ENCODE assay signal across 8 cellular contexts in the genomic region with DNA sequence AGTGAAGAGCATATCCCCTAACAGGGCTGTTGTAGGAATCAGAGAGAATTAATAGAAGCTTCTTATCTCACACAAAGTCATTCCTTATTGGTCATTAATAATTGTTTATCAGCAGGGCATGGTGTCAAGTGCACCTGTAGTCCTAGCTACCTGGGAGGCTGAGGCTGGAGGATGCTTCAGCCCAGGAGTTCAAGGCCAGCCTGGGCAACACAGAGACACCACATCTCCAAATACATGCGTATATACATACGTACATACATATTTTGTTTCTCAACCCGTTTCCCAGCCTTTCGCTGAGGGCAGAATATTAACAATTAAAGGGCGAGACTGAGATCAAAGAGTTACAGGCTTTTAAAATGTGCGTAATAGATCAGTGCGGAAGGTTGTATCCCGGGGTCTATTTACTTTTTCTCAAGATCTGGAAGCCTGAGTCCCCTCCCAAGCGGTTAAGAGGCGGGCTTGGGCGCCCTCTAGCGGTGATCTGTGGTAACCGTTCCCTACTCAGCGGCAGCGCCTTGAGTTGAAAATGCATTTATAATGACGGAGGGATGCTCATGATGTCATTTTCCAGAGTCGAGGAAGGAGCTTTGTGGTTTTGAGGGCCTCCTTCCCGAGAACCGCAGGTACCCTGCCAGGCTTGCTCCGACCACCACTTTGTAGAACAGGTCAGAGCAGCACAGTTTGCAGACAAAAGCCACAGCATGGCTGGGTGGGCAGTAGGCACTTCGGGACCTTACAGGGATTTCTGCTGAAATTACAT.
DNase-seq lines count a peak whose midpoint lies in the region; ATAC-seq and TF ChIP-seq lines count a peak whose summit lies in the region.

No MANE protein-coding gene starts in this region.

- H3K27ac ChIP-seq in lower lobe of right lung = no peak overlapping the region

- DNase-seq in DMS53 treated with DMSO at 0.1 percent for 48 hours (lab: John Stamatoyannopoulos, UW; ENCODE audit: unreplicated experiment) (peak; percentile 63), NCI-H748 treated with DMSO at 0.1 percent for 48 hours (lab: John Stamatoyannopoulos, UW) (peak; percentile 87), ecto neural progenitor cell (ENCODE audit: low spot score) (peak; percentile 89), lower lobe of right lung (peak; percentile 69), NCI-H1048 (lab: John Stamatoyannopoulos, UW) (no peak)
- DNase-seq in activated CD4-positive, alpha-beta T cell treated with anti-CD3 and anti-CD28 coated beads, Interleukin-2, amount 50 U/mL, for 48 hours = peak; percentile 77 to 80
- DNase-seq in stimulated activated CD8-positive, alpha-beta memory T cell treated with anti-CD3 and anti-CD28 coated beads, Interleukin-12 subunit alpha, Interleukin-12 subunit beta, amount 100 ng/mL, for 1 hour (ENCODE audit: low read depth) = peak; percentile 59

- H3K4me3 ChIP-seq in lower lobe of right lung = no peak overlapping the region

- H3K4me1 ChIP-seq in lower lobe of right lung = no peaks in the 10 kb centered on the region

- intact Hi-C loops in lower lobe of right lung (cut with DNase I) = no loop called here

- ATAC-seq in HG03432 (IDR thresholded peaks at IDR 0.05; ENCODE audit: unreplicated experiment) (peak; percentile 51), lower lobe of right lung (peak; percentile 65 to 82)

- no peaks in the 10 kb centered on the region for H3K27me3 ChIP-seq in lower lobe of right lung (ENCODE audit: low read depth)

- TF ChIP-seq CTCF in lower lobe of right lung (IDR thresholded peaks at IDR 0.05) = peak; percentile 96

- H3K9me3 ChIP-seq in lower lobe of right lung = no peaks in the 10 kb centered on the region

- no peaks in the 10 kb centered on the region for H3K36me3 ChIP-seq in lower lobe of right lung
